Comparison of ENCODE assay signal across 8 cellular contexts in genomic region chr17:82496529-82497434, GRCh38. TPM values are rescaled to one million over a fixed set of nuclear protein-coding genes. Genes with fewer than 3 reads are reported as not detected.
A peak's percentile ranks its signal among the peaks of the same experiment; 100 is the strongest.
DNase-seq lines count a peak whose midpoint lies in the region; ATAC-seq and TF ChIP-seq lines count a peak whose summit lies in the region.

No MANE protein-coding gene starts in this region.

- peak; percentile 58 for ATAC-seq in GM21367 (IDR thresholded peaks at IDR 0.05; ENCODE audit: unreplicated experiment)

- H3K4me3 ChIP-seq in epithelial cell of proximal tubule (ENCODE audit: low read depth, low read length) = peak overlapping the region; percentile 67

- DNase-seq in COLO668 (lab: John Stamatoyannopoulos, UW; ENCODE audit: unreplicated experiment) = peak; percentile 90
- DNase-seq in HuH-7.5 (ENCODE audit: low spot score) = peak; percentile 87
- DNase-seq in OCI-M1 (lab: John Stamatoyannopoulos, UW) = peak; percentile 96
- peak; percentile 89 for DNase-seq in activated T-cell treated with anti-CD3 and anti-CD28 coated beads, Interleukin-2, amount 50 U/mL, for 1 hour
- no peak for DNase-seq in epithelial cell of proximal tubule (ENCODE audit: low read depth)
- DNase-seq in mucosa of gallbladder (ENCODE audit: low spot score) = peak; percentile 96
- peak; percentile 93 for DNase-seq in stimulated activated CD8-positive, alpha-beta memory T cell treated with anti-CD3 and anti-CD28 coated beads, Interleukin-2, amount 100 ng/mL, for 48 hours (ENCODE audit: low read depth in 2 of 2)

- no peak for TF ChIP-seq CTCF in epithelial cell of proximal tubule (conservative IDR thresholded peaks at IDR 0.05; ENCODE audit: low read depth, low read length)

RNA-seq across cellular contexts. Expression of gene FOXK2, which starts 22.8 kb away (rescaled TPM):
- total RNA-seq in epithelial cell of proximal tubule = 33.4 and 46.4 TPM in 2 replicates
- 51.0 TPM for total RNA-seq in mucosa of gallbladder

RNA-seq across cellular contexts. Expression of gene NARF, which starts 38.2 kb away (rescaled TPM):
- total RNA-seq in epithelial cell of proximal tubule (45.4 and 64.4 TPM in 2 replicates), mucosa of gallbladder (80.0 TPM)

RNA-seq across cellular contexts. Expression of gene CYBC1, which starts 46.2 kb away (rescaled TPM):
- total RNA-seq in epithelial cell of proximal tubule (72.1 and 78.8 TPM in 2 replicates), mucosa of gallbladder (114 TPM)
